ENCODE assay signal across 25 cellular contexts in genomic region chr6:87757792-87758191, GRCh38. TPM values are rescaled to one million over a fixed set of nuclear protein-coding genes. Genes with fewer than 3 reads are reported as not detected.
DNase-seq lines count a peak whose midpoint lies in the region; ATAC-seq, FAIRE-seq and TF ChIP-seq lines count a peak whose summit lies in the region.
"Had no signal": no experiment of that assay in that cellular context is flagged by ENCODE, and none has a peak within 500 bp of the region (broad histone marks: within the 10 kb centered on the region; RNA-seq: fewer than 3 reads in every experiment).

No MANE protein-coding gene starts in this region.

- H3K27me3 ChIP-seq in HepG2 (ENCODE audit: control insufficient read depth in 1 of 2, insufficient read depth in 2 of 2, low read length in 2 of 2) (no peaks in the 10 kb centered on the region), right lobe of liver (no peaks in the 10 kb centered on the region)
- H3K27me3 ChIP-seq: SJCRH30 had no signal

- no peaks in the 10 kb centered on the region for H3K36me3 ChIP-seq in HepG2 (replicated peaks in 1 of 2; ENCODE audit: control insufficient read depth in 1 of 2, insufficient read depth in 2 of 2, low read length in 2 of 2)
- no peaks in the 10 kb centered on the region for H3K36me3 ChIP-seq in right lobe of liver
- H3K36me3 ChIP-seq in OCI-LY7 (ENCODE audit: insufficient read depth, low read length), result no peaks in the 10 kb centered on the region; the same call in 1 of the 2 replicates
- H3K36me3 ChIP-seq: SJCRH30 had no signal

- TF ChIP-seq POLR2A in HepG2 (IDR thresholded peaks at IDR 0.05; ENCODE audit: insufficient read depth in 1 of 2, low read depth in 2 of 2, low read length in 2 of 2) (no peak), right lobe of liver (IDR thresholded peaks at IDR 0.05) (no peak)

- H3K9me3 ChIP-seq in HepG2 (ENCODE audit: low read length) (no peaks in the 10 kb centered on the region), right lobe of liver (no peaks in the 10 kb centered on the region), OCI-LY7 (ENCODE audit: low read length) (peaks cover 14% of the 10 kb centered on the region)
- H3K9me3 ChIP-seq: SJCRH30 had no signal

- TF ChIP-seq CTCF in HepG2 (CRISPR knock-in tag; IDR thresholded peaks at IDR 0.05) (no peak), right lobe of liver (IDR thresholded peaks at IDR 0.05) (no peak), OCI-LY7 (conservative IDR thresholded peaks at IDR 0.05; ENCODE audit: low read length) (no peak), mesothelial cell of epicardium (IDR thresholded peaks at IDR 0.05; ENCODE audit: unreplicated experiment) (no peak)

- no peaks in the 10 kb centered on the region for H3K27me3 Mint-ChIP-seq in mesothelial cell of epicardium (ENCODE audit: low read depth)
- H3K27me3 Mint-ChIP-seq: CD4-positive, alpha-beta T cell had no signal

- H3K79me2 ChIP-seq in HepG2 (ENCODE audit: insufficient read depth, low read length), result no peaks in the 10 kb centered on the region
- H3K79me2 ChIP-seq in OCI-LY7 (ENCODE audit: insufficient read depth, low read depth, low read length), result no peaks in the 10 kb centered on the region

- H3K27ac ChIP-seq in HepG2 (ENCODE audit: extremely low read length, insufficient read depth, low read length) (no peak overlapping the region), right lobe of liver (no peak overlapping the region), OCI-LY7 (ENCODE audit: low read depth, low read length, poor library complexity, severe bottlenecking) (peak overlapping the region; percentile 78)
- H3K27ac ChIP-seq: 22Rv1 had no signal

- H3K9me3 Mint-ChIP-seq in mesothelial cell of epicardium, result no peaks in the 10 kb centered on the region
- H3K9me3 Mint-ChIP-seq: CD4-positive, alpha-beta T cell had no signal

- H3K27ac Mint-ChIP-seq in mesothelial cell of epicardium, result peak overlapping the region; percentile 77
- H3K27ac Mint-ChIP-seq: CD4-positive, alpha-beta T cell had no signal

- H4K20me1 ChIP-seq in HepG2 (ENCODE audit: insufficient read depth, low read length), result no peaks in the 10 kb centered on the region
- no peaks in the 10 kb centered on the region for H4K20me1 ChIP-seq in OCI-LY7 (ENCODE audit: insufficient read depth, low read length)

- H2AFZ ChIP-seq in HepG2 (ENCODE audit: low read length) (no peak overlapping the region), OCI-LY7 (ENCODE audit: low read length) (peak overlapping the region; percentile 71; the same call in 1 of the 2 replicates)

- ATAC-seq in HepG2, result no peak
- ATAC-seq in right lobe of liver, result no peak
- no peak for ATAC-seq in HG02763 (IDR thresholded peaks at IDR 0.05; ENCODE audit: unreplicated experiment)
- ATAC-seq in HG02884 (IDR thresholded peaks at IDR 0.05; ENCODE audit: unreplicated experiment), result no peak
- ATAC-seq: PC-3, Right ventricle myocardium inferior had no signal

- no peak for TF ChIP-seq EP300 in HepG2 (IDR thresholded peaks at IDR 0.05; ENCODE audit: low read depth in 2 of 2, low read length in 2 of 2)
- TF ChIP-seq EP300 in HepG2 (CRISPR knock-in tag; IDR thresholded peaks at IDR 0.05; ENCODE audit: borderline replicate concordance), result no peak

- no peak overlapping the region for H3K4me2 ChIP-seq in HepG2 (ENCODE audit: low read depth, low read length)
- peak overlapping the region; percentile 61; the same call in 1 of the 2 replicates for H3K4me2 ChIP-seq in OCI-LY7 (ENCODE audit: low read length)

- intact Hi-C loops in HepG2 (cut with micrococcal nuclease; ENCODE audit: unreplicated experiment), result no loop called here
- intact Hi-C loops in right lobe of liver (cut with DNase I), result no loop called here
- intact Hi-C loops in OCI-LY7 (cut with micrococcal nuclease; ENCODE audit: unreplicated experiment), result loop anchor here (1.0 to 5.0 kb wide), 5 partner anchors 39 to 855 kb away; partner anchors contain the start of gene CNR1

- in situ Hi-C loops in HepG2 (cut with HindIII; ENCODE audit: extremely low pct_ligation_motif_present, low pct_unique_long_range_greater_than_20kb), result no loop called here

- H3K4me1 ChIP-seq in HepG2 (ENCODE audit: insufficient read depth, low read length), result peaks cover 44% of the 10 kb centered on the region
- H3K4me1 ChIP-seq in right lobe of liver, result no peaks in the 10 kb centered on the region
- H3K4me1 ChIP-seq in OCI-LY7 (ENCODE audit: insufficient read depth, low read length, poor library complexity, severe bottlenecking), result peaks cover 49% of the 10 kb centered on the region

- no peak for DNase-seq in HepG2 (ENCODE audit: low spot score)
- no peak for DNase-seq in right lobe of liver
- no peak for DNase-seq in OCI-LY7 (ENCODE audit: low spot score)
- no peak for DNase-seq in mesothelial cell of epicardium (ENCODE audit: low spot score in 2 of 2, unreplicated experiment in 2 of 2)
- DNase-seq in islet precursor cell, result no peak
- no peak for DNase-seq in SK-N-DZ (ENCODE audit: low spot score)
- DNase-seq: CD4-positive, alpha-beta T cell; COR-L47; DMS53; HCEC 1CT; Karpas-422; NCI-H1092; NCI-H1417 treated with DMSO at 0.1 percent for 48 hours; NCI-H1694 treated with DMSO at 0.1 percent for 48 hours; NCI-H2081; NCI-H2227 treated with DMSO at 0.1 percent for 48 hours; NCI-H526 treated with DMSO at 0.1 percent for 48 hours; PC-3; SJCRH30 had no signal

- H3K4me1 Mint-ChIP-seq in mesothelial cell of epicardium, result peaks cover 34% of the 10 kb centered on the region

- POLR2A ChIA-PET in HepG2 (lab: Yijun Ruan, JAX), result interaction anchor here (1.6 kb wide), 1 partner anchor 15 kb away, joined by 7 read pairs; no protein-coding TSS in a partner anchor
- POLR2A ChIA-PET in OCI-LY7 (lab: Charles Lee), result interaction anchor here (0.7 to 2.1 kb wide), 15 partner anchors 11 to 289 kb away, joined by 3 to 20 read pairs (median 5); partner anchors contain the start of gene AKIRIN2

- 92% methylated on average over 3 of the region's 3 CpGs for WGBS in HepG2 (ENCODE audit: low lambda C conversion rate)
- 77% methylated on average over 1 of the region's 3 CpGs for WGBS in right lobe of liver (ENCODE audit: insufficient coverage, low coverage, low lambda C conversion rate, missing lambda C conversion rate)

- H3K9ac ChIP-seq in HepG2 (ENCODE audit: insufficient read depth, low read depth, low read length), result no peak overlapping the region

- BruUV-seq in HepG2 (replicated peaks; lab: Mats Ljungman, UMichigan) (no TSS peak), OCI-LY7 (replicated peaks; lab: Mats Ljungman, UMichigan) (no TSS peak)

- H3K9me2 ChIP-seq in OCI-LY7 (ENCODE audit: insufficient read depth, low read length), result no peaks in the 10 kb centered on the region

- FAIRE-seq in HepG2 (lab: Jason Lieb, UNC), result no peak
- FAIRE-seq: G401.6, H1 had no signal

- H3K4me3 ChIP-seq in HepG2 (replicated peaks in 1 of 3; ENCODE audit: insufficient read depth in 1 of 3, low read depth in 2 of 3, low read length in 3 of 3) (no peak overlapping the region), right lobe of liver (no peak overlapping the region), OCI-LY7 (ENCODE audit: low read depth, low read length, poor library complexity, severe bottlenecking) (no peak overlapping the region)
- H3K4me3 ChIP-seq: SJCRH30 had no signal

- TF ChIP-seq RAD21 in HepG2 (CRISPR knock-in tag; IDR thresholded peaks at IDR 0.05), result no peak

- CTCF ChIA-PET in HepG2 (lab: Yijun Ruan, JAX; ENCODE audit: low intra/inter-chr PET ratio, low total read pairs), result no interaction called here
- CTCF ChIA-PET in OCI-LY7 (lab: Charles Lee; ENCODE audit: unreplicated experiment), result interaction anchor here (1.0 kb wide), 1 partner anchor 14 kb away, joined by 4 read pairs; no protein-coding TSS in a partner anchor

- no peak overlapping the region for H3K4me3 Mint-ChIP-seq in mesothelial cell of epicardium
- H3K4me3 Mint-ChIP-seq: CD4-positive, alpha-beta T cell had no signal

- no peaks in the 10 kb centered on the region for H3K36me3 Mint-ChIP-seq in mesothelial cell of epicardium

RNA-seq across cellular contexts. Expression of gene AKIRIN2, which starts 55.8 kb away (rescaled TPM):
- total RNA-seq in HepG2 (2016; rRNA removed; fragmentation: Illumina TruSeq; extraction: Trizol), result 23.4 and 29.2 TPM in 2 replicates
- 6.7 and 8.7 TPM in 2 replicates for total RNA-seq in HepG2 (2016; cell fraction: cytosol; rRNA removed; fragmentation: Illumina TruSeq; extraction: Trizol; ENCODE audit: low read depth)
- 21.0 and 29.6 TPM in 2 replicates for total RNA-seq in HepG2 (2016; cell fraction: insoluble cytoplasmic fraction; rRNA removed; fragmentation: Illumina TruSeq; extraction: Trizol)
- total RNA-seq in HepG2 (2016; cell fraction: membrane; rRNA removed; fragmentation: Illumina TruSeq; extraction: Trizol), result 30.2 and 32.7 TPM in 2 replicates
- 28.7 and 38.1 TPM in 2 replicates for total RNA-seq in HepG2 (2016; cell fraction: nucleus; rRNA removed; fragmentation: Illumina TruSeq; extraction: Trizol)
- 15.6 and 16.0 TPM in 2 replicates for polyA plus RNA-seq in HepG2 (2011; rRNA removed)
- 8.3 and 10.7 TPM in 2 replicates for polyA plus RNA-seq in HepG2 (2011; cell fraction: cytosol; rRNA removed)
- 22.6 and 23.5 TPM in 2 replicates for polyA plus RNA-seq in HepG2 (2011; cell fraction: nucleus; rRNA removed)
- polyA plus RNA-seq in HepG2 (2012), result 40.3 and 44.8 TPM in 2 replicates
- polyA plus RNA-seq in HepG2 (2016; cell fraction: cytosol; fragmentation: Illumina TruSeq; extraction: Trizol; ENCODE audit: low read depth), result 17.2 and 17.9 TPM in 2 replicates
- polyA plus RNA-seq in HepG2 (2016; cell fraction: insoluble cytoplasmic fraction; fragmentation: Illumina TruSeq; extraction: Trizol; ENCODE audit: low read depth), result 59.2 and 61.5 TPM in 2 replicates
- 34.9 and 39.3 TPM in 2 replicates for polyA plus RNA-seq in HepG2 (2016; cell fraction: membrane; fragmentation: Illumina TruSeq; extraction: Trizol; ENCODE audit: low read depth)
- 58.6 and 63.2 TPM in 2 replicates for polyA plus RNA-seq in HepG2 (2016; cell fraction: nucleus; fragmentation: Illumina TruSeq; extraction: Trizol; ENCODE audit: insufficient read depth, low read depth)
- 7.8 and 15.7 TPM in 2 replicates for polyA minus RNA-seq in HepG2 (2011; rRNA and poly(A)+ RNA removed; ENCODE audit: low replicate concordance)
- 25.7 and 27.7 TPM in 2 replicates for polyA minus RNA-seq in HepG2 (2011; cell fraction: cytosol; rRNA and poly(A)+ RNA removed)
- 40.0 and 50.9 TPM in 2 replicates for polyA minus RNA-seq in HepG2 (2011; cell fraction: nucleus; rRNA and poly(A)+ RNA removed)
- 10 to 100 TPM; 10.6 to 25.3 (median 18.6) TPM for total RNA-seq in right lobe of liver
- total RNA-seq in OCI-LY7 (2014; rRNA removed; shearing (Covaris generic)), result 70.3 and 70.4 TPM in 2 replicates
- total RNA-seq in OCI-LY7 (2022), result 127 and 129 TPM in 2 replicates
- total RNA-seq in mesothelial cell of epicardium, result 84.1 to 88.1 TPM (median 84.7 TPM) in 3 replicates
- polyA plus RNA-seq in SK-N-DZ (2014; cell fraction: cytosol; rRNA removed), result 38.7 and 57.0 TPM in 2 replicates
- polyA plus RNA-seq in SK-N-DZ (2014; cell fraction: nucleus; rRNA removed), result 21.6 and 37.7 TPM in 2 replicates
